In genomic region chr2:95192891-95193290, GRCh38 we compare ENCODE assay signal across 7 cellular contexts. TPM values are rescaled to one million over a fixed set of nuclear protein-coding genes. Genes with fewer than 3 reads are reported as not detected.
DNase-seq lines count a peak whose midpoint lies in the region; ATAC-seq and TF ChIP-seq lines count a peak whose summit lies in the region.
"Not testable (repeated sequence)": the region's sequence is repeated elsewhere in the genome, so short reads cannot be mapped to it uniquely, and the experiment has no call there.

No MANE protein-coding gene starts in this region.

- intact Hi-C loops in OCI-LY7 (cut with micrococcal nuclease; ENCODE audit: unreplicated experiment), result not testable (repeated sequence)
- intact Hi-C loops in naive thymus-derived CD4-positive, alpha-beta T cell (cut with micrococcal nuclease), result loop anchor here in 1 of 2 donors (1.0 to 10.0 kb wide), 2 partner anchors 14 to 122 kb away; partner anchors contain the start of gene ZNF892

- H3K79me2 ChIP-seq in OCI-LY7 (ENCODE audit: insufficient read depth, low read depth, low read length), result not testable (repeated sequence)

- H3K27me3 ChIP-seq in naive thymus-derived CD4-positive, alpha-beta T cell (ENCODE audit: control insufficient read depth in 2 of 2, insufficient read depth in 2 of 2, low read length in 2 of 2), result not testable (repeated sequence)

- H3K9me3 ChIP-seq in OCI-LY7 (ENCODE audit: low read length); naive thymus-derived CD4-positive, alpha-beta T cell (ENCODE audit: control insufficient read depth in 2 of 3, low read length in 3 of 3): not testable (repeated sequence)

- not testable (repeated sequence) for H3K9me3 Mint-ChIP-seq in glutamatergic neuron (ENCODE audit: unreplicated experiment); naive thymus-derived CD4-positive, alpha-beta T cell

- not testable (repeated sequence) for H3K4me3 Mint-ChIP-seq in glutamatergic neuron (ENCODE audit: unreplicated experiment); naive thymus-derived CD4-positive, alpha-beta T cell

- H3K36me3 ChIP-seq in OCI-LY7 (ENCODE audit: insufficient read depth, low read length); naive thymus-derived CD4-positive, alpha-beta T cell (ENCODE audit: control insufficient read depth in 2 of 3, insufficient read depth in 3 of 3, low read length in 3 of 3): not testable (repeated sequence)

- POLR2A ChIA-PET in OCI-LY7 (lab: Charles Lee); naive thymus-derived CD4-positive, alpha-beta T cell (lab: Charles Lee): not testable (repeated sequence)

- H3K36me3 Mint-ChIP-seq in glutamatergic neuron (ENCODE audit: unreplicated experiment); naive thymus-derived CD4-positive, alpha-beta T cell: not testable (repeated sequence)

- DNase-seq in OCI-LY7 (ENCODE audit: low spot score) (peak; percentile 10), astrocyte of the spinal cord (ENCODE audit: low read depth, low spot score) (peak; percentile 16), glutamatergic neuron (peak; percentile 85)
- peak; percentile 60 to 67 for DNase-seq in activated CD4-positive, alpha-beta T cell treated with anti-CD3 and anti-CD28 coated beads, Interleukin-2, amount 50 U/mL, for 48 hours
- DNase-seq in naive thymus-derived CD4-positive, alpha-beta T cell, result peak in 6 of 9 donors; percentile 13 to 38 (median 20)
- peak; percentile 52 for DNase-seq in stimulated activated CD4-positive, alpha-beta T cell treated with anti-CD3 and anti-CD28 coated beads, Interleukin-4, amount 100 ng/mL, for 1 hour

- not testable (repeated sequence) for H3K27ac Mint-ChIP-seq in glutamatergic neuron (ENCODE audit: unreplicated experiment); naive thymus-derived CD4-positive, alpha-beta T cell

- TF ChIP-seq CTCF in GM12872 (IDR thresholded peaks at IDR 0.05; ENCODE audit: insufficient read depth, low read depth, low read length) (peak; percentile 58), OCI-LY7 (conservative IDR thresholded peaks at IDR 0.05; ENCODE audit: low read length) (peak; percentile 51), astrocyte of the spinal cord (IDR thresholded peaks at IDR 0.05; ENCODE audit: low read depth, low read length) (peak; percentile 65), glutamatergic neuron (IDR thresholded peaks at IDR 0.05; ENCODE audit: partially characterized antibody, unreplicated experiment) (peak; percentile 57)

- H3K4me1 Mint-ChIP-seq in glutamatergic neuron (ENCODE audit: low read depth, unreplicated experiment); naive thymus-derived CD4-positive, alpha-beta T cell: not testable (repeated sequence)

- not testable (repeated sequence) for H3K9me2 ChIP-seq in OCI-LY7 (ENCODE audit: insufficient read depth, low read length)

- not testable (repeated sequence) for H3K4me1 ChIP-seq in OCI-LY7 (ENCODE audit: insufficient read depth, low read length, poor library complexity, severe bottlenecking); naive thymus-derived CD4-positive, alpha-beta T cell (ENCODE audit: control insufficient read depth in 2 of 2, insufficient read depth in 2 of 2, low read length in 2 of 2)

- ATAC-seq in naive thymus-derived CD4-positive, alpha-beta T cell, result not testable (repeated sequence)

- not testable (repeated sequence) for H2AFZ ChIP-seq in OCI-LY7 (ENCODE audit: low read length)

- CTCF ChIA-PET in OCI-LY7 (lab: Charles Lee; ENCODE audit: unreplicated experiment); naive thymus-derived CD4-positive, alpha-beta T cell (lab: Charles Lee): not testable (repeated sequence)

- BruUV-seq in OCI-LY7 (replicated peaks; lab: Mats Ljungman, UMichigan), result not testable (repeated sequence)

- not testable (repeated sequence) for H3K4me3 ChIP-seq in OCI-LY7 (ENCODE audit: low read depth, low read length, poor library complexity, severe bottlenecking); astrocyte of the spinal cord (ENCODE audit: low read depth, low read length); naive thymus-derived CD4-positive, alpha-beta T cell (ENCODE audit: low read length)

- H3K27ac ChIP-seq in OCI-LY7 (ENCODE audit: low read depth, low read length, poor library complexity, severe bottlenecking); naive thymus-derived CD4-positive, alpha-beta T cell (ENCODE audit: low read depth, low read length): not testable (repeated sequence)

- H4K20me1 ChIP-seq in OCI-LY7 (ENCODE audit: insufficient read depth, low read length), result not testable (repeated sequence)

- not testable (repeated sequence) for H3K27me3 Mint-ChIP-seq in glutamatergic neuron (ENCODE audit: unreplicated experiment)
- peaks cover 3 to 28% (median 20%) of the 10 kb centered on the region in 5 donors for H3K27me3 Mint-ChIP-seq in naive thymus-derived CD4-positive, alpha-beta T cell

- in situ Hi-C loops in astrocyte of the spinal cord (cut with HindIII; ENCODE audit: low sequenced_read_pairs), result not testable (repeated sequence)

- H3K4me2 ChIP-seq in OCI-LY7 (ENCODE audit: low read length), result not testable (repeated sequence)

RNA-seq across cellular contexts. Expression of gene ZNF892, which starts 14.4 kb away (rescaled TPM):
- 3.1 and 4.7 TPM in 2 replicates for total RNA-seq in OCI-LY7 (2014; rRNA removed; shearing (Covaris generic))
- total RNA-seq in OCI-LY7 (2022) (2.9 and 4.6 TPM in 2 replicates), glutamatergic neuron (ENCODE audit: unreplicated experiment) (21.1 TPM)
- total RNA-seq in naive thymus-derived CD4-positive, alpha-beta T cell, result 1 to 10 TPM; 1.7 to 6.4 (median 4.3) TPM
- 1 to 10 TPM in 1 of 2 donors, under 1 TPM in 1; 0.69 to 1.2 TPM for polyA plus RNA-seq in naive thymus-derived CD4-positive, alpha-beta T cell

RNA-seq across cellular contexts. Expression of gene ZNF2, which starts 27.3 kb away (rescaled TPM):
- total RNA-seq in OCI-LY7 (2014; rRNA removed; shearing (Covaris generic)), result 1.6 and 4.6 TPM in 2 replicates
- total RNA-seq in OCI-LY7 (2022) (3.4 and 3.7 TPM in 2 replicates), glutamatergic neuron (ENCODE audit: unreplicated experiment) (3.3 TPM)
- 10 to 100 TPM in 1 of 5 experiments, 1 to 10 TPM in 4; 1.5 to 10.2 (median 3.4) TPM for total RNA-seq in naive thymus-derived CD4-positive, alpha-beta T cell
- 1 to 10 TPM; 3.1 to 6.1 TPM for polyA plus RNA-seq in naive thymus-derived CD4-positive, alpha-beta T cell

RNA-seq across cellular contexts. Expression of gene ZNF514, which starts 33.2 kb away (rescaled TPM):
- 6.2 and 9.7 TPM in 2 replicates for total RNA-seq in OCI-LY7 (2014; rRNA removed; shearing (Covaris generic))
- total RNA-seq in OCI-LY7 (2022) (12.8 and 15.3 TPM in 2 replicates), glutamatergic neuron (ENCODE audit: unreplicated experiment) (19.1 TPM)
- total RNA-seq in naive thymus-derived CD4-positive, alpha-beta T cell, result 10 to 100 TPM; 10.6 to 39.9 (median 16.6) TPM
- 10 to 100 TPM in 1 of 2 donors, 1 to 10 TPM in 1; 6.6 to 11.2 TPM for polyA plus RNA-seq in naive thymus-derived CD4-positive, alpha-beta T cell

Comparison
In these comparisons a context has a peak if more than half of its experiments do, and no peak if none do; other contexts are left out.
1. DNase-seq: peak in every context shown above with its lines; median percentile 85 in glutamatergic neuron; 64 in activated CD4-positive, alpha-beta T cell treated with anti-CD3 and anti-CD28 coated beads, Interleukin-2, amount 50 U/mL, for 48 hours; 52 in stimulated activated CD4-positive, alpha-beta T cell treated with anti-CD3 and anti-CD28 coated beads, Interleukin-4, amount 100 ng/mL, for 1 hour; 20 in naive thymus-derived CD4-positive, alpha-beta T cell; 16 in astrocyte of the spinal cord; 10 in OCI-LY7.